In the genomic region with DNA sequence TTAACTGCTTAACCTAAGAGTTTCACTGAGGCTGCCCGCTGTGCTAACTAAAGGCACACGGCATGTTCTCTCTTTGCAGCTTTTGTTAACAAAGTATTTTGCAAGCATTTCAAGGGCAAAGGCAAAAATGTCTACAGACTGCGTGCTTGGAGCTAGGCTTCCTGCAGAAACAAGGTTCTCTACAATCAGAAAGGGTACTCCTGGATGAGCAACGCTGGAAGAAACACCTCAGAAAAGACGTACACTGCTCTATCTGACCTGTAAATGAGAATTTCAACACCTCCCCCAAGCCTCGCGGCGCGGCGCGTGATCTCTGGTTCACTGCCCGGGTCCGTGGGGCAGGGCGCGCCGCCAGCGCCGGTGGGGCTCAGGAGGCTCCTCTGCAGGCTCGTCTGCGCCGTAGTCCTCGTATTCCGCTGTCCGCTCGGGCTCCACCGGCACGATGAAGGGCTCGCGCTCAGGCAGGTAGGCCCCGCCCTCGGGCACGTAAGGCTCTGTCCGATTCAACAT, we compare ENCODE assay signal across 10 cellular contexts.
DNase-seq lines count a peak whose midpoint lies in the region; ATAC-seq, FAIRE-seq and TF ChIP-seq lines count a peak whose summit lies in the region.
"Had no signal": no experiment of that assay in that cellular context is flagged by ENCODE, and none has a peak within 500 bp of the region (broad histone marks: within the 10 kb centered on the region; RNA-seq: fewer than 3 reads in every experiment).

No MANE protein-coding gene starts in this region.

- H3K4me1 ChIP-seq in muscle layer of colon (ENCODE audit: insufficient read depth, low read length): peaks cover 4% of the 10 kb centered on the region
- H3K4me1 ChIP-seq in upper lobe of left lung: no peaks in the 10 kb centered on the region

- H3K4me1 Mint-ChIP-seq in activated CD4-positive, alpha-beta T cell treated with anti-CD3 and anti-CD28 coated beads for 36 hours: no peaks in the 10 kb centered on the region

- TF ChIP-seq EP300 in upper lobe of left lung (IDR thresholded peaks at IDR 0.05): no peak

- no peaks in the 10 kb centered on the region for H3K36me3 Mint-ChIP-seq in activated CD4-positive, alpha-beta T cell treated with anti-CD3 and anti-CD28 coated beads for 36 hours (ENCODE audit: low read depth)

- H3K36me3 ChIP-seq in muscle layer of colon (ENCODE audit: insufficient read depth, low read length) (peaks cover 12% of the 10 kb centered on the region), upper lobe of left lung (no peaks in the 10 kb centered on the region)

- H3K9ac ChIP-seq in muscle layer of colon (ENCODE audit: low read length): no peak overlapping the region

- peak overlapping the region; percentile 8 for H3K27ac ChIP-seq in muscle layer of colon (ENCODE audit: low read depth, low read length)
- no peak overlapping the region for H3K27ac ChIP-seq in upper lobe of left lung

- no peaks in the 10 kb centered on the region for H3K9me3 Mint-ChIP-seq in activated CD4-positive, alpha-beta T cell treated with anti-CD3 and anti-CD28 coated beads for 36 hours (ENCODE audit: low read depth)

- H3K27me3 ChIP-seq in muscle layer of colon (ENCODE audit: control insufficient read depth in 1 of 2, insufficient read depth in 2 of 2, low read length in 2 of 2) (no peaks in the 10 kb centered on the region), upper lobe of left lung (no peaks in the 10 kb centered on the region)

- ATAC-seq in activated CD4-positive, alpha-beta T cell treated with anti-CD3 and anti-CD28 coated beads for 36 hours: no peak
- ATAC-seq in esophagus mucosa (peak; percentile 65), upper lobe of left lung (ENCODE audit: low FRiP score in 2 of 2) (peak; percentile 37 to 50)

- FAIRE-seq in urothelium cell line (lab: Jason Lieb, UNC): no peak

- intact Hi-C loops in activated CD4-positive, alpha-beta T cell treated with anti-CD3 and anti-CD28 coated beads for 36 hours (cut with DNase I, micrococcal nuclease): no loop called here

- H3K4me3 Mint-ChIP-seq in activated CD4-positive, alpha-beta T cell treated with anti-CD3 and anti-CD28 coated beads for 36 hours: no peak overlapping the region

- CTCF ChIA-PET in activated CD4-positive, alpha-beta T cell treated with anti-CD3 and anti-CD28 coated beads for 36 hours (lab: Charles Lee): no interaction called here

- TF ChIP-seq POLR2A in upper lobe of left lung (IDR thresholded peaks at IDR 0.05): no peak

- H3K9me3 ChIP-seq in muscle layer of colon (ENCODE audit: low read length) (no peaks in the 10 kb centered on the region), upper lobe of left lung (no peaks in the 10 kb centered on the region)

- peaks cover 13% of the 10 kb centered on the region for H3K27me3 Mint-ChIP-seq in activated CD4-positive, alpha-beta T cell treated with anti-CD3 and anti-CD28 coated beads for 36 hours

- H3K4me3 ChIP-seq in muscle layer of colon (ENCODE audit: low read depth in 1 of 2, low read length in 2 of 2) (peak overlapping the region; percentile 47 to 53), upper lobe of left lung (peak overlapping the region in 3 of 4 donors; percentile 16 to 38 (median 34))

- peak; percentile 8 for DNase-seq in activated CD4-positive, alpha-beta T cell treated with anti-CD3 and anti-CD28 coated beads for 36 hours
- no peak for DNase-seq in activated CD4-positive, alpha-beta T cell treated with anti-CD3 and anti-CD28 coated beads for 1 hour
- DNase-seq in upper lobe of left lung (peak; percentile 37 to 89), DMS79 (lab: John Stamatoyannopoulos, UW) (no peak), urothelium cell line (ENCODE audit: low spot score) (no peak), GM10266 (ENCODE audit: extremely low spot score) (no peak)
- DNase-seq: activated T-cell treated with anti-CD3 and anti-CD28 coated beads, Interleukin-2, amount 50 U/mL, for 1 hour; NCI-H187 treated with DMSO at 0.1 percent for 48 hours had no signal

- H3K27ac Mint-ChIP-seq in activated CD4-positive, alpha-beta T cell treated with anti-CD3 and anti-CD28 coated beads for 36 hours: no peak overlapping the region

- POLR2A ChIA-PET in activated CD4-positive, alpha-beta T cell treated with anti-CD3 and anti-CD28 coated beads for 36 hours (lab: Charles Lee): no interaction called here

- TF ChIP-seq CTCF in upper lobe of left lung (IDR thresholded peaks at IDR 0.05) (no peak), GM10266 (IDR thresholded peaks at IDR 0.05; ENCODE audit: control insufficient read depth, insufficient read depth, low read depth, missing control alignments) (no peak)

- WGBS in upper lobe of left lung, 2 donors: 38 to 43% methylated on average over 27 to 31 of the region's 33 CpGs

Comparison
In these comparisons a context has a peak if more than half of its experiments do, and no peak if none do; other contexts are left out.
1. DNase-seq: peak in activated CD4-positive, alpha-beta T cell treated with anti-CD3 and anti-CD28 coated beads for 36 hours (single experiment) and upper lobe of left lung (2 of 2); none in activated CD4-positive, alpha-beta T cell treated with anti-CD3 and anti-CD28 coated beads for 1 hour (single experiment), DMS79 (single experiment), urothelium cell line (single experiment) and GM10266 (single experiment).